8 cellular contexts compared by ENCODE assay signal in the genomic region with DNA sequence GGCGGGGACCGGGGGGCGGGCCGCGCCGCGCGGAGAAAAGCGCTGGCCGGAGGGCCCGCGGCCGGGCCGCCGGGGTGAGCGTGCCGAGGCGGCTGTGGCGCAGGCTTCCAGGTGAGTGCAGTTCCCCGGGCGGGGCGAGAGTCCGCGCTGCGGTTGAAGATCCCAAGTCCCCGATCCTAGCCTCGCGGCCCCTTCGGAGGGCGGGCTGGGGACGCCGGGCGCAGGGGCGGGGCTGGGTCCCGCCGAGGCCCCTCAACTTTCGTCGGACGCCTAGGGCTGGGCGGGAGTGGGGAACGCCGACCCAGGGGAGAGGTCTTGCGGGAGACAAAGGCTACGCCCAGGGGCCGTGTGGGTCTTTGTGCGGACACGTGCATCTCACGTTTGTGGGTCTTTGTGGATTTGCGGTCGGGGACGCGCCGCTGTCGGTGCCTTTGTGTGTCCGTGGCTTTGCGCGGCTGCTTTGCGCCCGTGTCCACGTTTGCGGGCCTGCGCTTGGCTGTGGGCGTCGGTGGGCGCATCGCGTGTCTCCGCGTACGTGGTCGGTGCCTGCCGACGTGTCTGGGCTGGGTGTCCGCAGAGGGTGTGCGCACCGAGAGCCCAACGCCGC. TPM values are rescaled to one million over a fixed set of nuclear protein-coding genes. Genes with fewer than 3 reads are reported as not detected.
DNase-seq lines count a peak whose midpoint lies in the region; ATAC-seq lines count a peak whose summit lies in the region.

A gene with protein sequence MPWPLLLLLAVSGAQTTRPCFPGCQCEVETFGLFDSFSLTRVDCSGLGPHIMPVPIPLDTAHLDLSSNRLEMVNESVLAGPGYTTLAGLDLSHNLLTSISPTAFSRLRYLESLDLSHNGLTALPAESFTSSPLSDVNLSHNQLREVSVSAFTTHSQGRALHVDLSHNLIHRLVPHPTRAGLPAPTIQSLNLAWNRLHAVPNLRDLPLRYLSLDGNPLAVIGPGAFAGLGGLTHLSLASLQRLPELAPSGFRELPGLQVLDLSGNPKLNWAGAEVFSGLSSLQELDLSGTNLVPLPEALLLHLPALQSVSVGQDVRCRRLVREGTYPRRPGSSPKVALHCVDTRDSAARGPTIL (plus strand): TSS at position 63 of the 607 bp plus-strand sequence. CDS start 12,261 bp downstream, outside the sequence.

- H3K27ac Mint-ChIP-seq in activated naive CD8-positive, alpha-beta T cell treated with anti-CD3 and anti-CD28 coated beads for 36 hours, result peak within 1 kb of the TSS; percentile 78

- peak within 1 kb of the TSS; percentile 91 for H3K4me3 ChIP-seq in BLaER1
- peak within 1 kb of the TSS; percentile 96 for H3K4me3 ChIP-seq in HUES48 (ENCODE audit: low read depth, low read length)
- H3K4me3 ChIP-seq in iPS DF 6.9 (ENCODE audit: low read length), result peak within 1 kb of the TSS; percentile 69
- peak within 1 kb of the TSS; percentile 91 for H3K4me3 ChIP-seq in skeletal muscle satellite cell (ENCODE audit: low read length)

- H3K4me3 Mint-ChIP-seq in activated naive CD8-positive, alpha-beta T cell treated with anti-CD3 and anti-CD28 coated beads for 36 hours, result peak within 1 kb of the TSS; percentile 84

- no CpG with 5 or more reads among the region's 78 CpGs for WGBS in iPS DF 6.9 (ENCODE audit: insufficient coverage, insufficient read length)

- H3K36me3 ChIP-seq in BLaER1 (peaks cover 3% of the 10 kb centered on the region; the same call in 1 of the 2 replicates), HUES48 (ENCODE audit: control insufficient read depth, insufficient read depth, low read length) (peaks cover 10% of the 10 kb centered on the region; the same call in 1 of the 2 replicates), iPS DF 6.9 (ENCODE audit: control insufficient read depth, insufficient read depth, low read length) (no peaks in the 10 kb centered on the region), skeletal muscle satellite cell (ENCODE audit: insufficient read depth, low read length) (no peaks in the 10 kb centered on the region)

- peak within 1 kb of the TSS; percentile 87 for H3K9ac ChIP-seq in BLaER1
- H3K9ac ChIP-seq in HUES48 (ENCODE audit: low read depth, low read length), result peak within 1 kb of the TSS; percentile 96
- peak within 1 kb of the TSS; percentile 91 for H3K9ac ChIP-seq in skeletal muscle satellite cell (ENCODE audit: low read depth, low read length)

- peak; percentile 39 for DNase-seq in activated naive CD8-positive, alpha-beta T cell treated with anti-CD3 and anti-CD28 coated beads for 36 hours
- DNase-seq in iPS DF 6.9 (ENCODE audit: low read depth, low spot score), result no peak
- DNase-seq in NCI-H2029 treated with DMSO at 0.1 percent for 48 hours (lab: John Stamatoyannopoulos, UW), result no peak

- no peaks in the 10 kb centered on the region for H3K36me3 Mint-ChIP-seq in activated naive CD8-positive, alpha-beta T cell treated with anti-CD3 and anti-CD28 coated beads for 36 hours

- H3K27ac ChIP-seq in BLaER1, result peak within 1 kb of the TSS; percentile 91
- peak within 1 kb of the TSS; percentile 97 for H3K27ac ChIP-seq in HUES48 (ENCODE audit: low read depth, low read length)
- H3K27ac ChIP-seq in iPS DF 6.9 (ENCODE audit: low read length), result no peak within 1 kb of the TSS

- peaks cover 64% of the 10 kb centered on the region for H3K4me1 ChIP-seq in BLaER1
- peaks cover 40% of the 10 kb centered on the region for H3K4me1 ChIP-seq in HUES48 (ENCODE audit: control insufficient read depth, insufficient read depth, low read length)
- H3K4me1 ChIP-seq in iPS DF 6.9 (ENCODE audit: control insufficient read depth, insufficient read depth, low read length), result peaks cover 9% of the 10 kb centered on the region
- peaks cover 11% of the 10 kb centered on the region for H3K4me1 ChIP-seq in skeletal muscle satellite cell (ENCODE audit: control insufficient read depth, insufficient read depth, low read length)

- H4K20me1 ChIP-seq in BLaER1, result peaks cover 45% of the 10 kb centered on the region

- H3K4me1 Mint-ChIP-seq in activated naive CD8-positive, alpha-beta T cell treated with anti-CD3 and anti-CD28 coated beads for 36 hours, result peaks cover 20% of the 10 kb centered on the region

- H3K27me3 Mint-ChIP-seq in activated naive CD8-positive, alpha-beta T cell treated with anti-CD3 and anti-CD28 coated beads for 36 hours, result peaks cover 47% of the 10 kb centered on the region

- H3K9me3 Mint-ChIP-seq in activated naive CD8-positive, alpha-beta T cell treated with anti-CD3 and anti-CD28 coated beads for 36 hours, result no peaks in the 10 kb centered on the region

- H3K9me3 ChIP-seq in BLaER1 (no peaks in the 10 kb centered on the region), HUES48 (ENCODE audit: control insufficient read depth, insufficient read depth, low read length) (no peaks in the 10 kb centered on the region), iPS DF 6.9 (ENCODE audit: control insufficient read depth, insufficient read depth, low read length) (no peaks in the 10 kb centered on the region), skeletal muscle satellite cell (replicated peaks; ENCODE audit: low read length) (no peaks in the 10 kb centered on the region)

- H3K4me2 ChIP-seq in BLaER1 (peak within 1 kb of the TSS; percentile 99), skeletal muscle satellite cell (ENCODE audit: low read length) (peak within 1 kb of the TSS; percentile 98)

- H3K27me3 ChIP-seq in BLaER1 (no peaks in the 10 kb centered on the region), HUES48 (ENCODE audit: control insufficient read depth, insufficient read depth, low read length) (no peaks in the 10 kb centered on the region), iPS DF 6.9 (ENCODE audit: control insufficient read depth, insufficient read depth, low read length) (no peaks in the 10 kb centered on the region), skeletal muscle satellite cell (ENCODE audit: control insufficient read depth, insufficient read depth, low read length) (peaks cover 23% of the 10 kb centered on the region)

- ATAC-seq in HG03025 (IDR thresholded peaks at IDR 0.05; ENCODE audit: low FRiP score, unreplicated experiment) (no peak), GM19035 (IDR thresholded peaks at IDR 0.05; ENCODE audit: unreplicated experiment) (no peak)

RNA-seq across cellular contexts. Expression of the gene that starts here (rescaled TPM):
- 1 to 10 TPM; 2.7 to 3.7 TPM for total RNA-seq in activated naive CD8-positive, alpha-beta T cell treated with anti-CD3 and anti-CD28 coated beads for 36 hours
- total RNA-seq in skeletal muscle satellite cell (2012; rRNA removed), result 18.8 and 28.0 TPM in 2 replicates
